Comparison of ENCODE assay signal across 23 cellular contexts in genomic region chrX:23990455-23990854, GRCh38.
"Had no signal": no experiment of that assay in that cellular context is flagged by ENCODE, and none has a peak within 500 bp of the region (broad histone marks: within the 10 kb centered on the region; RNA-seq: fewer than 3 reads in every experiment).

No MANE protein-coding gene starts in this region.

- H3K36me3 ChIP-seq: prostate gland, transverse colon, uterus had no signal

- H3K36me3 Mint-ChIP-seq: natural killer cell had no signal

- H3K4me3 ChIP-seq: dorsolateral prefrontal cortex, left ventricle myocardium inferior, lower lobe of right lung, prostate gland, right atrium auricular region, sigmoid colon, suprapubic skin, transverse colon, upper lobe of right lung, uterus had no signal

- H3K9me3 Mint-ChIP-seq: immature natural killer cell; natural killer cell; stimulated activated memory B cell treated with anti-CD40 and anti-IgM and Interleukin-4, amounts not matched to agents 10 μg/mL and 1 μg/mL and 100 μg/mL, for 72 hours; stimulated activated naive CD8-positive, alpha-beta T cell treated with anti-CD3 and anti-CD28 coated beads, Interleukin-15, amount 100 ng/mL, for 72 hours had no signal

- H3K27ac ChIP-seq: dorsolateral prefrontal cortex, left ventricle myocardium inferior, lower lobe of right lung, prostate gland, right atrium auricular region, sigmoid colon, suprapubic skin, transverse colon, upper lobe of right lung, uterus had no signal

- H3K27me3 ChIP-seq: right atrium auricular region, sigmoid colon, suprapubic skin, transverse colon, upper lobe of right lung, uterus had no signal

- FAIRE-seq: frontal cortex had no signal

- H3K4me1 Mint-ChIP-seq: stimulated activated memory B cell treated with anti-CD40 and anti-IgM and Interleukin-4, amounts not matched to agents 10 μg/mL and 1 μg/mL and 100 μg/mL, for 72 hours had no signal

- H3K27me3 Mint-ChIP-seq: stimulated activated memory B cell treated with anti-CD40 and anti-IgM and Interleukin-4, amounts not matched to agents 10 μg/mL and 1 μg/mL and 100 μg/mL, for 72 hours; stimulated activated naive CD8-positive, alpha-beta T cell treated with anti-CD3 and anti-CD28 coated beads, Interleukin-15, amount 100 ng/mL, for 72 hours had no signal

- ATAC-seq: left colon; lower lobe of right lung; natural killer cell; stimulated activated memory B cell treated with anti-CD40 and anti-IgM and Interleukin-4, amounts not matched to agents 10 μg/mL and 1 μg/mL and 100 μg/mL, for 72 hours; stimulated activated naive CD8-positive, alpha-beta T cell treated with anti-CD3 and anti-CD28 coated beads, Interleukin-15, amount 100 ng/mL, for 72 hours; upper lobe of right lung had no signal

- DNase-seq: dorsolateral prefrontal cortex; effector CD4-positive, alpha-beta T cell; hypothalamus; immature natural killer cell; islet precursor cell; kidney glomerular epithelial cell; left colon; left ventricle myocardium inferior; lower lobe of right lung; natural killer cell; nucleus accumbens; sigmoid colon; stimulated activated CD4-positive, alpha-beta T cell treated with anti-CD3 and anti-CD28 coated beads, Interleukin-2, amount 100 ng/mL, for 24 hours; stimulated activated CD4-positive, alpha-beta T cell treated with anti-CD3 and anti-CD28 coated beads, Interleukin-4, amount 100 ng/mL, for 24 hours; stimulated activated naive CD8-positive, alpha-beta T cell treated with anti-CD3 and anti-CD28 coated beads, Interleukin-15, amount 100 ng/mL, for 72 hours; transverse colon; upper lobe of right lung; uterus had no signal

- H3K9me3 ChIP-seq: left ventricle myocardium inferior, lower lobe of right lung, prostate gland, right atrium auricular region, sigmoid colon, suprapubic skin, transverse colon, upper lobe of right lung, uterus had no signal

- H3K27ac Mint-ChIP-seq: immature natural killer cell; stimulated activated memory B cell treated with anti-CD40 and anti-IgM and Interleukin-4, amounts not matched to agents 10 μg/mL and 1 μg/mL and 100 μg/mL, for 72 hours; stimulated activated naive CD8-positive, alpha-beta T cell treated with anti-CD3 and anti-CD28 coated beads, Interleukin-15, amount 100 ng/mL, for 72 hours had no signal

- H3K4me1 ChIP-seq: left ventricle myocardium inferior, lower lobe of right lung, prostate gland, right atrium auricular region, sigmoid colon, suprapubic skin, transverse colon, upper lobe of right lung, uterus had no signal

- H3K4me3 Mint-ChIP-seq: immature natural killer cell; natural killer cell; stimulated activated memory B cell treated with anti-CD40 and anti-IgM and Interleukin-4, amounts not matched to agents 10 μg/mL and 1 μg/mL and 100 μg/mL, for 72 hours; stimulated activated naive CD8-positive, alpha-beta T cell treated with anti-CD3 and anti-CD28 coated beads, Interleukin-15, amount 100 ng/mL, for 72 hours had no signal
